8 cellular contexts compared by ENCODE assay signal in the genomic region with DNA sequence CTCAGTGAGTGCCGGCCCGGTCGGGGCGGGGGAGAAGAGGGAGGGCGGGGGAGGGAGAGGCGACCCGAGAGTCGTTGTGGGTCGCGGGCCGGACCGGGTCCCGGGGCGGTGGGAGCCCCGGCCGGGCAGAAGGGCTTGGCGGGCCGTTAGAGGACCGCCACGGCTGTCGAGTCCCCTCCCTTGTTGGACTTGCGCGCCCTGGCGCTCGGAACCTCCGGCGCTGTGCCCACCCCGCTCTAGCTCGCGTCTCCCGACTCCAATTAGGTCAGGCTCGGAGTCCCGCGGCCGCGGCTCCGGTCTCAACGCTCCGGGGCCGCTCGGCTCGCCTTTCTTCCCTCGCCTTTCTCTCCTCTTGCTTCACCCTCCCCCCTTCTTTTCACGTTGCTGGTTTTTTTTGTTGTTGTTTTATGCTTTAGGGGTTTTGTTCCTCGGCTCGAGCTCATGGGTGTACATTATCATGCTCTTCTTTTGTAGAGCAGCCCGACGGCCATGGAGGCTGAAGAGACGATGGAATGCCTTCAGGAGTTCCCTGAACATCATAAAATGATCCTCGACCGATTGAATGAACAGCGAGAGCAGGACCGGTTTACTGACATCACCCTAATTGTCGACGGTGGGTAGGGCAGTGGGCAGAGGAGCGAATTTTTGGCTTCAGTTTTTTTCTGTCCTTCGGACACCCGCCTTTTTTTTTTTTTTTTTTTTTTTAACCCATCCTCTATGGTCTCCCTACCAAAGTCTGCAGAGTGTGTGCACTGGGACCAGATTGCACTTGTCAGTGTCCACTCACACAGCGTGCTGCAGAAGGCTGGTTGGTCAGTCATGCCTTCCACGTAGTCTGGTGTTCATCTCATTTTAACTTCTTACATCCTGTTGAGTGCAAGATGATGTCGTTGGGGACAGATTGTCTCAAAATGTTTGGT. TPM values are rescaled to one million over a fixed set of nuclear protein-coding genes. Genes with fewer than 3 reads are reported as not detected.
DNase-seq lines count a peak whose midpoint lies in the region; ATAC-seq and TF ChIP-seq lines count a peak whose summit lies in the region.

No MANE protein-coding gene starts in this region.

- no peaks in the 10 kb centered on the region for H3K9me3 Mint-ChIP-seq in endothelial cell (ENCODE audit: unreplicated experiment)

- peaks cover 9% of the 10 kb centered on the region for H3K27me3 Mint-ChIP-seq in endothelial cell (ENCODE audit: unreplicated experiment)

- H3K27ac ChIP-seq in vagina: peak overlapping the region; percentile 99

- peak overlapping the region; percentile 99 for H3K27ac Mint-ChIP-seq in endothelial cell (ENCODE audit: unreplicated experiment)

- peaks cover 15% of the 10 kb centered on the region for H3K4me1 Mint-ChIP-seq in endothelial cell (ENCODE audit: unreplicated experiment)

- intact Hi-C loops in vagina (cut with DNase I): loop anchor here (1.0 to 5.0 kb wide), 2 partner anchors 55 to 170 kb away; no protein-coding TSS in a partner anchor

- H3K36me3 ChIP-seq in vagina: no peaks in the 10 kb centered on the region

- peak; percentile 47 for ATAC-seq in GM21723 (IDR thresholded peaks at IDR 0.05; ENCODE audit: unreplicated experiment)

- H3K9me3 ChIP-seq in mononuclear cell (ENCODE audit: low read depth, low read length) (no peaks in the 10 kb centered on the region), vagina (no peaks in the 10 kb centered on the region)

- H3K4me1 ChIP-seq in mononuclear cell (ENCODE audit: insufficient read depth, low read length): peaks cover 24% of the 10 kb centered on the region
- peaks cover 39% of the 10 kb centered on the region for H3K4me1 ChIP-seq in vagina

- in situ Hi-C loops in SK-MEL-5 (cut with HindIII; ENCODE audit: low pct_unique_long_range_greater_than_20kb, low sequenced_read_pairs): no loop called here

- TF ChIP-seq CTCF in endothelial cell (IDR thresholded peaks at IDR 0.05; ENCODE audit: unreplicated experiment): no peak
- no peak for TF ChIP-seq CTCF in vagina (IDR thresholded peaks at IDR 0.05)

- H3K27me3 ChIP-seq in mononuclear cell (ENCODE audit: insufficient read depth, low read length): no peaks in the 10 kb centered on the region
- no peaks in the 10 kb centered on the region for H3K27me3 ChIP-seq in vagina

- peak in 1 of 2 donors; percentile 19 for TF ChIP-seq POLR2A in vagina (IDR thresholded peaks at IDR 0.05)

- H3K36me3 Mint-ChIP-seq in endothelial cell (ENCODE audit: low read depth, unreplicated experiment): peaks cover 11% of the 10 kb centered on the region

- H3K4me3 Mint-ChIP-seq in endothelial cell (ENCODE audit: unreplicated experiment): peak overlapping the region; percentile 100

- H3K4me3 ChIP-seq in mononuclear cell (ENCODE audit: low read length): peak overlapping the region; percentile 92
- peak overlapping the region; percentile 78 to 88 for H3K4me3 ChIP-seq in vagina

- DNase-seq in activated T-cell treated with anti-CD3 and anti-CD28 coated beads for 1 hour (ENCODE audit: low read depth): peak; percentile 6
- DNase-seq in activated T-cell treated with anti-CD3 and anti-CD28 coated beads, Interleukin-2, amount 50 U/mL, for 1 hour: no peak
- DNase-seq in HuH-7.5 (ENCODE audit: low spot score): peak; percentile 48
- peak; percentile 46 for DNase-seq in SK-MEL-5 (ENCODE audit: low read depth, low spot score)
- DNase-seq in endothelial cell (ENCODE audit: low spot score): no peak
- peak; percentile 92 to 97 for DNase-seq in vagina (ENCODE audit: extremely low spot score in 2 of 2)

RNA-seq across cellular contexts. Expression of a gene that starts 1.1 kb away (rescaled TPM):
- total RNA-seq in SK-MEL-5 (2014; rRNA removed; shearing (Covaris generic)): 45.9 and 50.1 TPM in 2 replicates
- 41.0 and 49.7 TPM in 2 replicates for polyA plus RNA-seq in SK-MEL-5 (2015; cell fraction: cytosol; rRNA removed)
- polyA plus RNA-seq in SK-MEL-5 (2015; cell fraction: nucleus; rRNA removed): 127 and 160 TPM in 2 replicates
- 30.4 TPM for total RNA-seq in endothelial cell (ENCODE audit: unreplicated experiment)
- total RNA-seq in mononuclear cell: 71.7 TPM
- 44.4 TPM for total RNA-seq in vagina

Comparison
In these comparisons a context has a peak if more than half of its experiments do, and no peak if none do; other contexts are left out.
1. DNase-seq: peak in activated T-cell treated with anti-CD3 and anti-CD28 coated beads for 1 hour (single experiment), HuH-7.5 (single experiment), SK-MEL-5 (single experiment) and vagina (2 of 2); none in activated T-cell treated with anti-CD3 and anti-CD28 coated beads, Interleukin-2, amount 50 U/mL, for 1 hour (single experiment) and endothelial cell (single experiment).